8 cellular contexts compared by ENCODE assay signal in genomic region chr12:123519151-123520001, GRCh38. TPM values are rescaled to one million over a fixed set of nuclear protein-coding genes. Genes with fewer than 3 reads are reported as not detected.
DNase-seq lines count a peak whose midpoint lies in the region; ATAC-seq, FAIRE-seq and TF ChIP-seq lines count a peak whose summit lies in the region.

No MANE protein-coding gene starts in this region.

- FAIRE-seq in kidney (lab: Jason Lieb, UNC), result no peak

- in situ Hi-C loops in T47D (cut with HindIII; ENCODE audit: low pct_unique_long_range_greater_than_20kb, low sequenced_read_pairs), result no loop called here

- no peak overlapping the region for H3K4me3 ChIP-seq in kidney (ENCODE audit: low read length in 2 of 2)

- TF ChIP-seq CTCF in HFFc6 (IDR thresholded peaks at IDR 0.05) (no peak), kidney (IDR thresholded peaks at IDR 0.05; ENCODE audit: borderline replicate concordance, extremely low read depth, insufficient read depth) (no peak)

- H3K9me3 Mint-ChIP-seq in HFFc6, result no peaks in the 10 kb centered on the region
- H3K9me3 Mint-ChIP-seq in stimulated activated effector memory CD8-positive, alpha-beta T cell treated with anti-CD3 and anti-CD28 coated beads, Interleukin-12 subunit alpha, Interleukin-12 subunit beta, amount 100 ng/mL, for 72 hours, result no peaks in the 10 kb centered on the region

- peak; percentile 79 for DNase-seq in HFFc6
- peak; percentile 88 to 97 for DNase-seq in T47D (ENCODE audit: low read depth in 1 of 2, low spot score in 1 of 2)
- DNase-seq in kidney, result peak; percentile 90
- DNase-seq in stimulated activated effector memory CD8-positive, alpha-beta T cell treated with anti-CD3 and anti-CD28 coated beads, Interleukin-12 subunit alpha, Interleukin-12 subunit beta, amount 100 ng/mL, for 72 hours (ENCODE audit: low spot score in 2 of 2), result no peak
- no peak for DNase-seq in GF-D8 (lab: John Stamatoyannopoulos, UW)

- peak overlapping the region; percentile 91 for H3K27ac Mint-ChIP-seq in HFFc6
- H3K27ac Mint-ChIP-seq in stimulated activated effector memory CD8-positive, alpha-beta T cell treated with anti-CD3 and anti-CD28 coated beads, Interleukin-12 subunit alpha, Interleukin-12 subunit beta, amount 100 ng/mL, for 72 hours, result peak overlapping the region; percentile 52

- no peaks in the 10 kb centered on the region for H3K9me3 ChIP-seq in kidney (ENCODE audit: control insufficient read depth in 1 of 2, low read length in 2 of 2)

- peaks cover 4 to 8% of the 10 kb centered on the region in 2 donors for H3K4me1 ChIP-seq in kidney (ENCODE audit: control insufficient read depth in 1 of 2, insufficient read depth in 1 of 2, low read depth in 1 of 2, low read length in 2 of 2)

- H3K9ac ChIP-seq in kidney (ENCODE audit: low read length in 2 of 2), result peak overlapping the region in 1 of 2 donors; percentile 17

- H3K4me3 Mint-ChIP-seq in HFFc6, result no peak overlapping the region
- no peak overlapping the region for H3K4me3 Mint-ChIP-seq in stimulated activated effector memory CD8-positive, alpha-beta T cell treated with anti-CD3 and anti-CD28 coated beads, Interleukin-12 subunit alpha, Interleukin-12 subunit beta, amount 100 ng/mL, for 72 hours

- peaks cover 22% of the 10 kb centered on the region for H3K36me3 Mint-ChIP-seq in HFFc6 (ENCODE audit: low read depth)
- peaks cover 23% of the 10 kb centered on the region for H3K36me3 Mint-ChIP-seq in stimulated activated effector memory CD8-positive, alpha-beta T cell treated with anti-CD3 and anti-CD28 coated beads, Interleukin-12 subunit alpha, Interleukin-12 subunit beta, amount 100 ng/mL, for 72 hours

- peaks cover 2% of the 10 kb centered on the region; the same call in 1 of the 2 replicates for H3K27me3 Mint-ChIP-seq in HFFc6 (ENCODE audit: insufficient read depth)

- no peak for ATAC-seq in stimulated activated effector memory CD8-positive, alpha-beta T cell treated with anti-CD3 and anti-CD28 coated beads, Interleukin-12 subunit alpha, Interleukin-12 subunit beta, amount 100 ng/mL, for 72 hours
- ATAC-seq in GM18909 (IDR thresholded peaks at IDR 0.05; ENCODE audit: poor library complexity, unreplicated experiment), result no peak
- no peak for ATAC-seq in HG02763 (IDR thresholded peaks at IDR 0.05; ENCODE audit: unreplicated experiment)
- ATAC-seq in GM19035 (IDR thresholded peaks at IDR 0.05; ENCODE audit: unreplicated experiment), result no peak

- peak overlapping the region; percentile 66 to 72 for H3K27ac ChIP-seq in kidney (ENCODE audit: low read depth in 2 of 2, low read length in 2 of 2)

- intact Hi-C loops in kidney (cut with DNase I), result no loop called here

- H3K4me1 Mint-ChIP-seq in HFFc6 (ENCODE audit: low read depth), result peaks cover 14% of the 10 kb centered on the region
- H3K4me1 Mint-ChIP-seq in stimulated activated effector memory CD8-positive, alpha-beta T cell treated with anti-CD3 and anti-CD28 coated beads, Interleukin-12 subunit alpha, Interleukin-12 subunit beta, amount 100 ng/mL, for 72 hours, result no peaks in the 10 kb centered on the region

- peaks cover 0 to 24% of the 10 kb centered on the region in 2 donors for H3K36me3 ChIP-seq in kidney (ENCODE audit: control insufficient read depth in 1 of 2, insufficient read depth in 2 of 2, low read length in 2 of 2)

RNA-seq across cellular contexts. Expression of gene RILPL1, which starts 14.1 kb away (rescaled TPM):
- 10 to 100 TPM; 15.2 to 18.9 (median 16.9) TPM for total RNA-seq in HFFc6 (2021; fragmentation: NEBNext Ultra II Directional; extraction: Animal tissue kit (Norgen Biotek cat#: 25700))
- total RNA-seq in kidney, result 14.1 TPM
- polyA plus RNA-seq in kidney (ENCODE audit: insufficient read depth, low read depth, low replicate concordance), result 19.0 TPM

Comparison
In these comparisons a context has a peak if more than half of its experiments do, and no peak if none do; other contexts are left out.
1. DNase-seq: peak in HFFc6 (single experiment), T47D (2 of 2) and kidney (single experiment); none in stimulated activated effector memory CD8-positive, alpha-beta T cell treated with anti-CD3 and anti-CD28 coated beads, Interleukin-12 subunit alpha, Interleukin-12 subunit beta, amount 100 ng/mL, for 72 hours (0 of 2) and GF-D8 (single experiment).